Comparison of ENCODE assay signal across 11 cellular contexts in the genomic region with DNA sequence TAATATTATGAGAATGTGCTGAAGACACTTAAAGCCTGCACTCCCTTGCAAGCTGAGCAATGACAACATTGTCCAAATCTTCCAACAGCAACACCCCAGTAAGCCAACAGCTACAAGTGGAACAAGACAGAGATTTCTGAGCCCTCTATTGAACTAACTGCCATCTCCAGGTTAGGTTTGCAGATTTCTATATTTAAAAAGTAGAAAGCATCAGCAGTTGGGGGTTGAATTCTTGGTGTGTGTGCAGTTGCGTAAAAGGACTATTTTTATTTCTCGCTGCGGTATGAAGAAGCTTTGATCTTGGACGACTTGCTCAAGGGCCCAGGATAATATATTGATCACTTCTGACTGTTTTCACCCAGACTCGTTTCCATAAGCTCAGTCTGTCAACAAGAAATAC.
DNase-seq lines count a peak whose midpoint lies in the region; ATAC-seq, FAIRE-seq and TF ChIP-seq lines count a peak whose summit lies in the region.
"Had no signal": no experiment of that assay in that cellular context is flagged by ENCODE, and none has a peak within 500 bp of the region (broad histone marks: within the 10 kb centered on the region; RNA-seq: fewer than 3 reads in every experiment).

No MANE protein-coding gene starts in this region.

- CTCF ChIA-PET in HepG2 (lab: Yijun Ruan, JAX; ENCODE audit: low intra/inter-chr PET ratio, low total read pairs): no interaction called here

- no TSS peak for BruUV-seq in HepG2 (replicated peaks; lab: Mats Ljungman, UMichigan)

- peaks cover 92% of the 10 kb centered on the region for H3K4me1 ChIP-seq in KMS-11 (ENCODE audit: low read depth, poor library complexity, severe bottlenecking)
- H3K4me1 ChIP-seq in HepG2 (ENCODE audit: insufficient read depth, low read length): peaks cover 25% of the 10 kb centered on the region
- peaks cover 18% of the 10 kb centered on the region for H3K4me1 ChIP-seq in smooth muscle cell (ENCODE audit: low read depth)

- peaks cover 73% of the 10 kb centered on the region for H3K4me1 Mint-ChIP-seq in chondrocyte (ENCODE audit: low read depth)

- no peak overlapping the region for H2AFZ ChIP-seq in KMS-11 (ENCODE audit: low read depth)
- no peak overlapping the region for H2AFZ ChIP-seq in HepG2 (ENCODE audit: low read length)
- no peak overlapping the region for H2AFZ ChIP-seq in smooth muscle cell (ENCODE audit: low read depth)

- H3K4me3 ChIP-seq in KMS-11 (IDR thresholded peaks at IDR 0.05; ENCODE audit: insufficient read depth, low read depth, low read length) (no peak overlapping the region), HepG2 (replicated peaks in 1 of 3; ENCODE audit: insufficient read depth in 1 of 3, low read depth in 2 of 3, low read length in 3 of 3) (no peak overlapping the region), smooth muscle cell (no peak overlapping the region)

- peak overlapping the region; percentile 10 for H3K4me3 Mint-ChIP-seq in chondrocyte (ENCODE audit: unreplicated experiment)
- H3K4me3 Mint-ChIP-seq: activated naive CD8-positive, alpha-beta T cell treated with anti-CD3 and anti-CD28 coated beads, Interleukin-2, amount 10 ng/mL, durations not matched to agents 7 days and 5 days; naive thymus-derived CD8-positive, alpha-beta T cell had no signal

- H3F3A ChIP-seq in smooth muscle cell (ENCODE audit: low read depth): peaks cover 13% of the 10 kb centered on the region

- no peaks in the 10 kb centered on the region for H3K36me3 ChIP-seq in KMS-11 (ENCODE audit: insufficient read depth)
- no peaks in the 10 kb centered on the region; a peak in 1 of 5 replicates for H3K36me3 ChIP-seq in HepG2 (replicated peaks in 1 of 2; ENCODE audit: control insufficient read depth in 1 of 2, insufficient read depth in 2 of 2, low read length in 2 of 2)
- no peaks in the 10 kb centered on the region for H3K36me3 ChIP-seq in smooth muscle cell (ENCODE audit: low read depth)

- peak overlapping the region; percentile 47 for H3K4me2 ChIP-seq in KMS-11
- 0 out of 2 replicates have a peak overlapping the region, but pooled peaks have one; percentile 2 for H3K4me2 ChIP-seq in HepG2 (ENCODE audit: low read depth, low read length)
- peak overlapping the region; percentile 80 for H3K4me2 ChIP-seq in smooth muscle cell

- intact Hi-C loops in HepG2 (cut with micrococcal nuclease; ENCODE audit: unreplicated experiment): no loop called here

- ATAC-seq in HepG2 (peak; percentile 67), GM18870 (IDR thresholded peaks at IDR 0.05; ENCODE audit: unreplicated experiment) (no peak), HG03159 (IDR thresholded peaks at IDR 0.05; ENCODE audit: unreplicated experiment) (no peak)
- ATAC-seq: naive thymus-derived CD8-positive, alpha-beta T cell had no signal

- H3K27ac ChIP-seq in KMS-11 (peak overlapping the region; percentile 40; the same call in 1 of the 2 replicates), HepG2 (ENCODE audit: extremely low read length, insufficient read depth, low read length) (peak overlapping the region; percentile 28), smooth muscle cell (ENCODE audit: low read depth) (peak overlapping the region; percentile 72)

- no peaks in the 10 kb centered on the region for H3K27me3 Mint-ChIP-seq in chondrocyte (ENCODE audit: low read depth)
- H3K27me3 Mint-ChIP-seq: activated naive CD8-positive, alpha-beta T cell treated with anti-CD3 and anti-CD28 coated beads, Interleukin-2, amount 10 ng/mL, durations not matched to agents 7 days and 5 days; naive thymus-derived CD8-positive, alpha-beta T cell had no signal

- H3K9me3 ChIP-seq in HepG2 (ENCODE audit: low read length) (no peaks in the 10 kb centered on the region), smooth muscle cell (replicated peaks; ENCODE audit: low read depth) (no peaks in the 10 kb centered on the region)

- 24% methylated on average over 5 of the region's 5 CpGs for WGBS in HepG2 (ENCODE audit: low lambda C conversion rate)
- 45% methylated on average over 5 of the region's 5 CpGs for WGBS in smooth muscle cell (ENCODE audit: low lambda C conversion rate)

- H3K27me3 ChIP-seq in KMS-11 (ENCODE audit: insufficient read depth, low read depth): no peaks in the 10 kb centered on the region
- no peaks in the 10 kb centered on the region for H3K27me3 ChIP-seq in HepG2 (ENCODE audit: control insufficient read depth in 1 of 2, insufficient read depth in 2 of 2, low read length in 2 of 2)
- no peaks in the 10 kb centered on the region for H3K27me3 ChIP-seq in smooth muscle cell (ENCODE audit: low read depth)

- no peak for TF ChIP-seq RAD21 in HepG2 (CRISPR knock-in tag; IDR thresholded peaks at IDR 0.05)

- no peaks in the 10 kb centered on the region for H4K20me1 ChIP-seq in KMS-11 (ENCODE audit: insufficient read depth)
- H4K20me1 ChIP-seq in HepG2 (ENCODE audit: insufficient read depth, low read length): no peaks in the 10 kb centered on the region
- H4K20me1 ChIP-seq in smooth muscle cell (ENCODE audit: low read depth): no peaks in the 10 kb centered on the region

- peaks cover 2% of the 10 kb centered on the region for H3K36me3 Mint-ChIP-seq in chondrocyte (ENCODE audit: low read depth)

- no peak for TF ChIP-seq POLR2A in HepG2 (IDR thresholded peaks at IDR 0.05; ENCODE audit: insufficient read depth in 1 of 2, low read depth in 2 of 2, low read length in 2 of 2)

- no peak for FAIRE-seq in HepG2 (lab: Jason Lieb, UNC)

- POLR2A ChIA-PET in HepG2 (lab: Yijun Ruan, JAX): interaction anchor here (0.6 to 1.5 kb wide), 5 partner anchors 15 to 202 kb away, joined by 3 to 5 read pairs (median 4); partner anchors contain the start of gene ZFP36L2

- H3K9me3 Mint-ChIP-seq in chondrocyte (ENCODE audit: low read depth): no peaks in the 10 kb centered on the region
- H3K9me3 Mint-ChIP-seq: activated naive CD8-positive, alpha-beta T cell treated with anti-CD3 and anti-CD28 coated beads, Interleukin-2, amount 10 ng/mL, durations not matched to agents 7 days and 5 days; naive thymus-derived CD8-positive, alpha-beta T cell had no signal

- TF ChIP-seq CTCF in KMS-11 (conservative IDR thresholded peaks at IDR 0.05; ENCODE audit: low read depth, low read length) (no peak), chondrocyte (IDR thresholded peaks at IDR 0.05) (no peak), HepG2 (CRISPR knock-in tag; IDR thresholded peaks at IDR 0.05) (no peak), smooth muscle cell (IDR thresholded peaks at IDR 0.05; ENCODE audit: borderline replicate concordance, insufficient read depth, poor library complexity, severe bottlenecking) (no peak)

- TF ChIP-seq EP300 in HepG2 (IDR thresholded peaks at IDR 0.05; ENCODE audit: low read depth in 2 of 2, low read length in 2 of 2) (peak in 1 of 2 experiments; percentile 67; a peak in 1 of 4 replicates), HepG2 (CRISPR knock-in tag; IDR thresholded peaks at IDR 0.05; ENCODE audit: borderline replicate concordance) (no peak)

- H3K9ac ChIP-seq in KMS-11: no peak overlapping the region; the same call in 1 of the 2 replicates
- H3K9ac ChIP-seq in HepG2 (ENCODE audit: insufficient read depth, low read depth, low read length): no peak overlapping the region
- H3K9ac ChIP-seq in smooth muscle cell (ENCODE audit: low read depth): no peak overlapping the region

- in situ Hi-C loops in HepG2 (cut with HindIII; ENCODE audit: extremely low pct_ligation_motif_present, low pct_unique_long_range_greater_than_20kb): no loop called here

- H3K79me2 ChIP-seq in KMS-11 (ENCODE audit: insufficient read depth, low read depth) (no peaks in the 10 kb centered on the region), HepG2 (ENCODE audit: insufficient read depth, low read length) (no peaks in the 10 kb centered on the region), smooth muscle cell (ENCODE audit: low read depth) (no peaks in the 10 kb centered on the region)

- peak overlapping the region; percentile 99 for H3K27ac Mint-ChIP-seq in chondrocyte (ENCODE audit: unreplicated experiment)
- H3K27ac Mint-ChIP-seq: activated naive CD8-positive, alpha-beta T cell treated with anti-CD3 and anti-CD28 coated beads, Interleukin-2, amount 10 ng/mL, durations not matched to agents 7 days and 5 days; naive thymus-derived CD8-positive, alpha-beta T cell had no signal

- DNase-seq in chondrocyte (ENCODE audit: low spot score): no peak
- DNase-seq in HepG2 (ENCODE audit: low spot score): peak; percentile 32
- no peak for DNase-seq in smooth muscle cell (lab: John Stamatoyannopoulos, UW; ENCODE audit: unreplicated experiment)
- DNase-seq in kidney tubule cell (ENCODE audit: low spot score): no peak
- DNase-seq in H4 (ENCODE audit: low spot score): no peak
- DNase-seq: activated naive CD8-positive, alpha-beta T cell treated with anti-CD3 and anti-CD28 coated beads, Interleukin-2, amount 10 ng/mL, durations not matched to agents 7 days and 5 days; naive thymus-derived CD8-positive, alpha-beta T cell; NCI-H1092 treated with DMSO at 0.1 percent for 48 hours had no signal

TF ChIP-seq in HepG2, 621 proteins besides CTCF, POLR2A, EP300 and RAD21 (continues in another document):
- 0 out of 2 replicates have a peak, but pooled peaks have one; percentile 34 for TF ChIP-seq PHF21A (CRISPR knock-in tag; IDR thresholded peaks at IDR 0.05)
- TF ChIP-seq IKZF1 (IDR thresholded peaks at IDR 0.05): no peak
- TF ChIP-seq SALL1 (CRISPR knock-in tag; IDR thresholded peaks at IDR 0.05): peak; percentile 66; the same call in 1 of the 2 replicates
- peak; percentile 37; the same call in 1 of the 2 replicates for TF ChIP-seq HMG20A (CRISPR knock-in tag; IDR thresholded peaks at IDR 0.05; ENCODE audit: borderline replicate concordance)
- peak; percentile 76 for TF ChIP-seq CREM (IDR thresholded peaks at IDR 0.05)
- TF ChIP-seq CREM (CRISPR knock-in tag; IDR thresholded peaks at IDR 0.05): no peak
- TF ChIP-seq FOXP1 (IDR thresholded peaks at IDR 0.05): no peak
- peak; percentile 53; the same call in 1 of the 2 replicates for TF ChIP-seq FOXP1 (CRISPR knock-in tag; IDR thresholded peaks at IDR 0.05)
- TF ChIP-seq BCL6 (CRISPR knock-in tag; IDR thresholded peaks at IDR 0.05): peak; percentile 83
- TF ChIP-seq ZBTB21 (CRISPR knock-in tag; IDR thresholded peaks at IDR 0.05): no peak
- TF ChIP-seq, protein P1, sequence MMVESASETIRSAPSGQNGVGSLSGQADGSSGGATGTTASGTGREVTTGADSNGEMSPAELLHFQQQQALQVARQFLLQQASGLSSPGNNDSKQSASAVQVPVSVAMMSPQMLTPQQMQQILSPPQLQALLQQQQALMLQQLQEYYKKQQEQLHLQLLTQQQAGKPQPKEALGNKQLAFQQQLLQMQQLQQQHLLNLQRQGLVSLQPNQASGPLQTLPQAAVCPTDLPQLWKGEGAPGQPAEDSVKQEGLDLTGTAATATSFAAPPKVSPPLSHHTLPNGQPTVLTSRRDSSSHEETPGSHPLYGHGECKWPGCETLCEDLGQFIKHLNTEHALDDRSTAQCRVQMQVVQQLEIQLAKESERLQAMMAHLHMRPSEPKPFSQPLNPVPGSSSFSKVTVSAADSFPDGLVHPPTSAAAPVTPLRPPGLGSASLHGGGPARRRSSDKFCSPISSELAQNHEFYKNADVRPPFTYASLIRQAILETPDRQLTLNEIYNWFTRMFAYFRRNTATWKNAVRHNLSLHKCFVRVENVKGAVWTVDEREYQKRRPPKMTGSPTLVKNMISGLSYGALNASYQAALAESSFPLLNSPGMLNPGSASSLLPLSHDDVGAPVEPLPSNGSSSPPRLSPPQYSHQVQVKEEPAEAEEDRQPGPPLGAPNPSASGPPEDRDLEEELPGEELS (CRISPR knock-in tag; IDR thresholded peaks at IDR 0.05): peak; percentile 50; the same call in 1 of the 2 replicates

Comparison
In these comparisons a context has a peak if more than half of its experiments do, and no peak if none do; other contexts are left out.
1. H3K4me2 ChIP-seq: peak in every context shown above with its lines; median percentile 80 in smooth muscle cell; 47 in KMS-11; 2 in HepG2.